Comparison of ENCODE assay signal across 19 cellular contexts in genomic region chr4:39025552-39026085, GRCh38. TPM values are rescaled to one million over a fixed set of nuclear protein-coding genes. Genes with fewer than 3 reads are reported as not detected.
DNase-seq lines count a peak whose midpoint lies in the region; TF ChIP-seq lines count a peak whose summit lies in the region.
"Had no signal": no experiment of that assay in that cellular context is flagged by ENCODE, and none has a peak within 500 bp of the region (broad histone marks: within the 10 kb centered on the region; RNA-seq: fewer than 3 reads in every experiment).

No MANE protein-coding gene starts in this region.

- H3K4me1 ChIP-seq in SJSA1 (replicated peaks) (peaks cover 12% of the 10 kb centered on the region), ovary (ENCODE audit: insufficient read depth) (no peaks in the 10 kb centered on the region)
- H3K4me1 ChIP-seq: BE2C had no signal

- no peak for TF ChIP-seq POLR2A in ovary (IDR thresholded peaks at IDR 0.05)

- H3K4me3 ChIP-seq in SJSA1 (no peak overlapping the region), ovary (no peak overlapping the region)
- H3K4me3 ChIP-seq: upper lobe of left lung had no signal

- H3K27ac ChIP-seq in SJSA1 (peak overlapping the region; percentile 40), epithelial cell of prostate (peak overlapping the region; percentile 5), ovary (no peak overlapping the region)
- H3K27ac ChIP-seq: upper lobe of left lung, WERI-Rb-1 had no signal

- H3K36me3 ChIP-seq in SJSA1 = no peaks in the 10 kb centered on the region
- H3K36me3 ChIP-seq in ovary = no peaks in the 10 kb centered on the region
- H3K36me3 ChIP-seq: BE2C, upper lobe of left lung, WERI-Rb-1 had no signal

- 22 to 39% (median 26%) methylated on average over 4 of the region's 4 CpGs for WGBS in ovary, 3 donors

- intact Hi-C loops in ovary (cut with DNase I) = no loop called here

- DNase-seq in A172 (ENCODE audit: low spot score) = peak; percentile 5
- DNase-seq in GDM1 (lab: John Stamatoyannopoulos, UW) = peak; percentile 14
- no peak for DNase-seq in SJSA1 (ENCODE audit: low read depth in 1 of 2, low spot score in 2 of 2)
- no peak for DNase-seq in epithelial cell of prostate (ENCODE audit: low read depth, low spot score)
- DNase-seq in NCI-H187 treated with DMSO at 0.1 percent for 48 hours (lab: John Stamatoyannopoulos, UW) = no peak
- DNase-seq in NAMALWA (ENCODE audit: low spot score) = no peak
- no peak for DNase-seq in stimulated activated CD4-positive, alpha-beta T cell treated with anti-CD3 and anti-CD28 coated beads, Interleukin-4, amount 100 ng/mL, for 4 hours
- no peak for DNase-seq in ovary
- DNase-seq: activated CD8-positive, alpha-beta memory T cell treated with anti-CD3 and anti-CD28 coated beads, Interleukin-2, amount 50 U/mL, for 48 hours; BE2C; hippocampal formation; left ventricle myocardium superior; naive thymus-derived CD4-positive, alpha-beta T cell; NCI-H146; NCI-H526 treated with DMSO at 0.1 percent for 48 hours; retina; stimulated activated CD4-positive, alpha-beta T cell treated with anti-CD3 and anti-CD28 coated beads, Interleukin-1b, Interleukin-23, amount 100 ng/mL, for 48 hours; upper lobe of left lung; WERI-Rb-1 had no signal

- no peaks in the 10 kb centered on the region for H3K9me3 ChIP-seq in SJSA1 (replicated peaks)
- no peaks in the 10 kb centered on the region for H3K9me3 ChIP-seq in ovary
- H3K9me3 ChIP-seq: BE2C, upper lobe of left lung had no signal

- no peak for TF ChIP-seq EP300 in ovary (IDR thresholded peaks at IDR 0.05)

- no peak for TF ChIP-seq CTCF in ovary (IDR thresholded peaks at IDR 0.05)

- H3K27me3 ChIP-seq in SJSA1 (replicated peaks) = no peaks in the 10 kb centered on the region
- H3K27me3 ChIP-seq in ovary = no peaks in the 10 kb centered on the region
- H3K27me3 ChIP-seq: BE2C, upper lobe of left lung had no signal

RNA-seq across cellular contexts. Expression of gene TMEM156, which starts 6.6 kb away (rescaled TPM):
- 0.19 and 0.81 TPM in 2 replicates for total RNA-seq in A172 (2014; rRNA removed; shearing (Covaris generic))
- total RNA-seq in SJSA1 (2014; rRNA removed; shearing (Covaris generic)) = 7.9 and 18.6 TPM in 2 replicates
- 1 to 10 TPM in 1 of 7 donors, under 1 TPM in 3, not detected in 3; 0.22 to 1.5 (median 0.35) TPM for total RNA-seq in ovary
- polyA plus RNA-seq in ovary = 1 to 10 TPM in 1 of 2 donors, under 1 TPM in 1; 0.04 to 1.1 TPM
- total RNA-seq: left ventricle myocardium superior had no signal

RNA-seq across cellular contexts. Expression of gene KLHL5, which starts 36.4 kb away (rescaled TPM):
- 68.5 and 78.3 TPM in 2 replicates for total RNA-seq in A172 (2014; rRNA removed; shearing (Covaris generic))
- total RNA-seq in SJSA1 (2014; rRNA removed; shearing (Covaris generic)) = 79.3 and 80.8 TPM in 2 replicates
- total RNA-seq in ovary = 10 to 100 TPM; 18.0 to 45.9 (median 41.6) TPM
- 10 to 100 TPM; 20.2 to 33.1 TPM for polyA plus RNA-seq in ovary

Comparison
In these comparisons a context has a peak if more than half of its experiments do, and no peak if none do; other contexts are left out.
1. DNase-seq: peak in A172 (single experiment) and GDM1 (single experiment); none in SJSA1 (0 of 2), epithelial cell of prostate (single experiment), NCI-H187 treated with DMSO at 0.1 percent for 48 hours (single experiment), NAMALWA (single experiment), stimulated activated CD4-positive, alpha-beta T cell treated with anti-CD3 and anti-CD28 coated beads, Interleukin-4, amount 100 ng/mL, for 4 hours (0 of 2) and ovary (0 of 5).
2. H3K27ac ChIP-seq: peak in SJSA1 (single experiment) and epithelial cell of prostate (single experiment); none in ovary (0 of 2).